Comparison of ENCODE assay signal across 20 cellular contexts in the genomic region with DNA sequence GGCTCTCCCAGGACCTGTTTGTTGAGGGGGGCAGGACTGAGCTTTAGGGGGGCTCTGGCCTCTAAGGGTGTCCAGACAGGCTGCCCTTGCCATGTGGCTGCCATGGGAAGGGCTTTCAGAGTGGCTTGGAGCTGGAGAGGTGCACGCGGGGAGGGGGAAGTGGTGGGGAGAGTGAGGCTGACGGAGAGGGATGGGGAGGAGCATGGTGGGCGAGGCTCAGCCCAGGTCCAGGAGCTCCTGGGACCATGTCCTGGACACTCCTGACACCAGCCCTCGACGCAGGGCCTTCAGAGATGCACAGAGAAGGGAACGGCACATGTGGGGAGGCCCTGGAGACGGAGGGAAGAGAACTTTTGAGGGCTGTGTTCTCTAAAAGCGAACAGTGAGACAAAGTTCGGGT. TPM values are rescaled to one million over a fixed set of nuclear protein-coding genes. Genes with fewer than 3 reads are reported as not detected.
A peak's percentile ranks its signal among the peaks of the same experiment; 100 is the strongest.
DNase-seq lines count a peak whose midpoint lies in the region; ATAC-seq and TF ChIP-seq lines count a peak whose summit lies in the region.
"Had no signal": no experiment of that assay in that cellular context is flagged by ENCODE, and none has a peak within 500 bp of the region (broad histone marks: within the 10 kb centered on the region; RNA-seq: fewer than 3 reads in every experiment).

No MANE protein-coding gene starts in this region.

- peaks cover 42% of the 10 kb centered on the region for H3K4me1 Mint-ChIP-seq in activated CD8-positive, alpha-beta T cell treated with anti-CD3 and anti-CD28 coated beads, Interleukin-2, amount 10 ng/mL, durations not matched to agents 7 days and 5 days (ENCODE audit: low read depth)
- H3K4me1 Mint-ChIP-seq in activated CD8-positive, alpha-beta T cell treated with anti-CD3 and anti-CD28 coated beads for 36 hours (ENCODE audit: low read depth), result peaks cover 47% of the 10 kb centered on the region
- peaks cover 10 to 65% (median 52%) of the 10 kb centered on the region in 7 donors for H3K4me1 Mint-ChIP-seq in naive thymus-derived CD4-positive, alpha-beta T cell

- H3K4me1 ChIP-seq in ascending aorta (peaks cover 31 to 54% of the 10 kb centered on the region in 2 donors), upper lobe of right lung (peaks cover 60% of the 10 kb centered on the region)
- peaks cover 35 to 61% of the 10 kb centered on the region in 2 donors for H3K4me1 ChIP-seq in naive thymus-derived CD4-positive, alpha-beta T cell (ENCODE audit: control insufficient read depth in 2 of 2, insufficient read depth in 2 of 2, low read length in 2 of 2)

- peak overlapping the region; percentile 26 for H3K27ac Mint-ChIP-seq in activated CD8-positive, alpha-beta T cell treated with anti-CD3 and anti-CD28 coated beads, Interleukin-2, amount 10 ng/mL, durations not matched to agents 7 days and 5 days
- no peak overlapping the region for H3K27ac Mint-ChIP-seq in activated CD8-positive, alpha-beta T cell treated with anti-CD3 and anti-CD28 coated beads for 36 hours
- peak overlapping the region in 7 of 9 donors; percentile 52 to 98 (median 95) for H3K27ac Mint-ChIP-seq in naive thymus-derived CD4-positive, alpha-beta T cell
- H3K27ac Mint-ChIP-seq: endodermal cell had no signal

- TF ChIP-seq CTCF in activated CD8-positive, alpha-beta T cell treated with anti-CD3 and anti-CD28 coated beads for 36 hours (IDR thresholded peaks at IDR 0.05), result no peak
- TF ChIP-seq CTCF in ascending aorta (IDR thresholded peaks at IDR 0.05) (no peak), upper lobe of right lung (IDR thresholded peaks at IDR 0.05) (no peak)

- H3K4me3 ChIP-seq in ascending aorta (no peak overlapping the region), upper lobe of right lung (peak overlapping the region; percentile 8)
- H3K4me3 ChIP-seq in naive thymus-derived CD4-positive, alpha-beta T cell (ENCODE audit: low read length), result no peak overlapping the region
- H3K4me3 ChIP-seq: mucosa of descending colon had no signal

- intact Hi-C loops in activated CD8-positive, alpha-beta T cell treated with anti-CD3 and anti-CD28 coated beads for 36 hours (cut with micrococcal nuclease), result no loop called here
- intact Hi-C loops in ascending aorta (cut with DNase I), result no loop called here
- intact Hi-C loops in naive thymus-derived CD4-positive, alpha-beta T cell (cut with micrococcal nuclease), result loop anchor here in 1 of 2 donors (1.0 to 2.0 kb wide), 2 partner anchors 8 to 29 kb away; no protein-coding TSS in a partner anchor
- intact Hi-C loops in upper lobe of right lung (cut with DNase I), result no loop called here

- no peak overlapping the region for H3K4me3 Mint-ChIP-seq in activated CD8-positive, alpha-beta T cell treated with anti-CD3 and anti-CD28 coated beads, Interleukin-2, amount 10 ng/mL, durations not matched to agents 7 days and 5 days
- no peak overlapping the region for H3K4me3 Mint-ChIP-seq in activated CD8-positive, alpha-beta T cell treated with anti-CD3 and anti-CD28 coated beads for 36 hours
- H3K4me3 Mint-ChIP-seq in naive thymus-derived CD4-positive, alpha-beta T cell, result peak overlapping the region in 8 of 10 donors; percentile 32 to 86 (median 55)
- H3K4me3 Mint-ChIP-seq: endodermal cell had no signal

- DNase-seq in activated CD8-positive, alpha-beta T cell treated with anti-CD3 and anti-CD28 coated beads, Interleukin-2, amount 10 ng/mL, durations not matched to agents 7 days and 5 days, result no peak
- DNase-seq in activated CD8-positive, alpha-beta T cell treated with anti-CD3 and anti-CD28 coated beads for 36 hours, result no peak
- DNase-seq in ascending aorta (ENCODE audit: low spot score in 2 of 2) (no peak), upper lobe of right lung (no peak), DMS79 (lab: John Stamatoyannopoulos, UW) (no peak)
- no peak for DNase-seq in naive thymus-derived CD4-positive, alpha-beta T cell
- no peak for DNase-seq in effector CD8-positive, alpha-beta T cell (lab: John Stamatoyannopoulos, UW)
- DNase-seq: endodermal cell; NCI-H1694; NK-92 treated with Interleukin-12 subunit alpha and Interleukin-12 subunit beta, amount 100 ng/mL, for 24 hours; nucleus accumbens; RPMI8226; stimulated activated CD4-positive, alpha-beta T cell treated with anti-CD3 and anti-CD28 coated beads, Interleukin-2, amount 100 ng/mL, for 48 hours had no signal

- ATAC-seq in activated CD8-positive, alpha-beta T cell treated with anti-CD3 and anti-CD28 coated beads, Interleukin-2, amount 10 ng/mL, durations not matched to agents 7 days and 5 days, result no peak
- no peak for ATAC-seq in activated CD8-positive, alpha-beta T cell treated with anti-CD3 and anti-CD28 coated beads for 36 hours
- ATAC-seq in naive thymus-derived CD4-positive, alpha-beta T cell, result no peak
- ATAC-seq in upper lobe of right lung, result no peak
- ATAC-seq in GM21423 (IDR thresholded peaks at IDR 0.05; ENCODE audit: unreplicated experiment), result no peak
- ATAC-seq: sciatic nerve had no signal

- no peaks in the 10 kb centered on the region for H3K9me3 Mint-ChIP-seq in activated CD8-positive, alpha-beta T cell treated with anti-CD3 and anti-CD28 coated beads, Interleukin-2, amount 10 ng/mL, durations not matched to agents 7 days and 5 days (ENCODE audit: insufficient read depth)
- no peaks in the 10 kb centered on the region for H3K9me3 Mint-ChIP-seq in activated CD8-positive, alpha-beta T cell treated with anti-CD3 and anti-CD28 coated beads for 36 hours
- no peaks in the 10 kb centered on the region for H3K9me3 Mint-ChIP-seq in naive thymus-derived CD4-positive, alpha-beta T cell
- H3K9me3 Mint-ChIP-seq: endodermal cell had no signal

- no peaks in the 10 kb centered on the region for H3K27me3 Mint-ChIP-seq in activated CD8-positive, alpha-beta T cell treated with anti-CD3 and anti-CD28 coated beads, Interleukin-2, amount 10 ng/mL, durations not matched to agents 7 days and 5 days (ENCODE audit: low read depth)
- no peaks in the 10 kb centered on the region for H3K27me3 Mint-ChIP-seq in activated CD8-positive, alpha-beta T cell treated with anti-CD3 and anti-CD28 coated beads for 36 hours
- no peaks in the 10 kb centered on the region for H3K27me3 Mint-ChIP-seq in naive thymus-derived CD4-positive, alpha-beta T cell

- POLR2A ChIA-PET in activated CD8-positive, alpha-beta T cell treated with anti-CD3 and anti-CD28 coated beads, Interleukin-2, amount 10 ng/mL, durations not matched to agents 7 days and 5 days (lab: Charles Lee), result interaction anchor here (0.5 kb wide), 1 partner anchor 829 kb away, joined by 3 read pairs; no protein-coding TSS in a partner anchor
- POLR2A ChIA-PET in activated CD8-positive, alpha-beta T cell treated with anti-CD3 and anti-CD28 coated beads for 36 hours (lab: Charles Lee), result interaction anchor here (0.8 to 1.5 kb wide), 4 partner anchors 8 to 101 kb away, joined by 3 to 4 read pairs (median 4); no protein-coding TSS in a partner anchor
- POLR2A ChIA-PET in naive thymus-derived CD4-positive, alpha-beta T cell (lab: Charles Lee), result interaction anchor here (0.7 to 2.9 kb wide), 3 partner anchors 29 to 141 kb away, joined by 3 to 11 read pairs (median 3); no protein-coding TSS in a partner anchor

- H3K9me3 ChIP-seq in ascending aorta (no peaks in the 10 kb centered on the region), upper lobe of right lung (no peaks in the 10 kb centered on the region)
- H3K9me3 ChIP-seq in naive thymus-derived CD4-positive, alpha-beta T cell (ENCODE audit: control insufficient read depth in 2 of 3, low read length in 3 of 3), result no peaks in the 10 kb centered on the region
- H3K9me3 ChIP-seq: mucosa of descending colon had no signal

- H3K27me3 ChIP-seq in ascending aorta (no peaks in the 10 kb centered on the region), upper lobe of right lung (no peaks in the 10 kb centered on the region)
- no peaks in the 10 kb centered on the region for H3K27me3 ChIP-seq in naive thymus-derived CD4-positive, alpha-beta T cell (ENCODE audit: control insufficient read depth in 2 of 2, insufficient read depth in 2 of 2, low read length in 2 of 2)

- H3K36me3 ChIP-seq in ascending aorta, result no peaks in the 10 kb centered on the region
- no peaks in the 10 kb centered on the region for H3K36me3 ChIP-seq in naive thymus-derived CD4-positive, alpha-beta T cell (ENCODE audit: control insufficient read depth in 2 of 3, insufficient read depth in 3 of 3, low read length in 3 of 3)
- H3K36me3 ChIP-seq in upper lobe of right lung, result no peaks in the 10 kb centered on the region

- no peaks in the 10 kb centered on the region for H3K36me3 Mint-ChIP-seq in activated CD8-positive, alpha-beta T cell treated with anti-CD3 and anti-CD28 coated beads, Interleukin-2, amount 10 ng/mL, durations not matched to agents 7 days and 5 days (ENCODE audit: low read depth)
- H3K36me3 Mint-ChIP-seq in activated CD8-positive, alpha-beta T cell treated with anti-CD3 and anti-CD28 coated beads for 36 hours (ENCODE audit: low read depth), result no peaks in the 10 kb centered on the region
- H3K36me3 Mint-ChIP-seq in naive thymus-derived CD4-positive, alpha-beta T cell, result no peaks in the 10 kb centered on the region

- CTCF ChIA-PET in activated CD8-positive, alpha-beta T cell treated with anti-CD3 and anti-CD28 coated beads, Interleukin-2, amount 10 ng/mL, durations not matched to agents 7 days and 5 days (lab: Charles Lee), result interaction anchor here (0.7 to 2.5 kb wide), 14 partner anchors 9 to 121 kb away, joined by 3 to 20 read pairs (median 5); partner anchors contain the start of gene HINT2
- CTCF ChIA-PET in activated CD8-positive, alpha-beta T cell treated with anti-CD3 and anti-CD28 coated beads for 36 hours (lab: Charles Lee), result interaction anchor here (0.6 to 4.5 kb wide), 21 partner anchors 8 to 122 kb away, joined by 3 to 29 read pairs (median 5); partner anchors contain the start of gene HINT2
- CTCF ChIA-PET in naive thymus-derived CD4-positive, alpha-beta T cell (lab: Charles Lee), result interaction anchor here (0.6 to 4.9 kb wide), 8 partner anchors 8 to 159 kb away, joined by 3 to 26 read pairs (median 4); no protein-coding TSS in a partner anchor

- peak overlapping the region; percentile 84 to 98 for H3K27ac ChIP-seq in ascending aorta
- H3K27ac ChIP-seq in naive thymus-derived CD4-positive, alpha-beta T cell (ENCODE audit: low read depth, low read length), result peak overlapping the region; percentile 24
- peak overlapping the region; percentile 97 for H3K27ac ChIP-seq in upper lobe of right lung

RNA-seq across cellular contexts. Expression of gene SPAAR, which starts 2.4 kb away (rescaled TPM):
- total RNA-seq in activated CD8-positive, alpha-beta T cell treated with anti-CD3 and anti-CD28 coated beads, Interleukin-2, amount 10 ng/mL, durations not matched to agents 7 days and 5 days, result not detected
- total RNA-seq in activated CD8-positive, alpha-beta T cell treated with anti-CD3 and anti-CD28 coated beads for 36 hours, result not detected
- total RNA-seq in ascending aorta (4.0 TPM), upper lobe of right lung (13.5 TPM)
- total RNA-seq in naive thymus-derived CD4-positive, alpha-beta T cell, result not detected
- polyA plus RNA-seq in naive thymus-derived CD4-positive, alpha-beta T cell, result not detected

RNA-seq across cellular contexts. Expression of gene HRCT1, which starts 5.7 kb away (rescaled TPM):
- total RNA-seq in activated CD8-positive, alpha-beta T cell treated with anti-CD3 and anti-CD28 coated beads, Interleukin-2, amount 10 ng/mL, durations not matched to agents 7 days and 5 days, result not detected
- total RNA-seq in activated CD8-positive, alpha-beta T cell treated with anti-CD3 and anti-CD28 coated beads for 36 hours, result not detected
- 32.7 TPM for total RNA-seq in ascending aorta
- total RNA-seq in naive thymus-derived CD4-positive, alpha-beta T cell, result not detected
- polyA plus RNA-seq in naive thymus-derived CD4-positive, alpha-beta T cell, result not detected
- total RNA-seq in upper lobe of right lung, result 10.8 TPM
- total RNA-seq: A172, endodermal cell, temporal lobe had no signal

RNA-seq across cellular contexts. Expression of gene OR13J1, which starts 41.5 kb away (rescaled TPM):
- not detected for total RNA-seq in activated CD8-positive, alpha-beta T cell treated with anti-CD3 and anti-CD28 coated beads, Interleukin-2, amount 10 ng/mL, durations not matched to agents 7 days and 5 days
- total RNA-seq in activated CD8-positive, alpha-beta T cell treated with anti-CD3 and anti-CD28 coated beads for 36 hours, result not detected
- not detected for total RNA-seq in ascending aorta
- not detected for total RNA-seq in naive thymus-derived CD4-positive, alpha-beta T cell
- polyA plus RNA-seq in naive thymus-derived CD4-positive, alpha-beta T cell, result not detected
- not detected for total RNA-seq in upper lobe of right lung
- total RNA-seq: A172, chondrocyte, endodermal cell, HT1080, mucosa of descending colon, sciatic nerve, temporal lobe had no signal

RNA-seq across cellular contexts. Expression of gene OR2S2, which starts 46.3 kb away (rescaled TPM):
- not detected for total RNA-seq in activated CD8-positive, alpha-beta T cell treated with anti-CD3 and anti-CD28 coated beads, Interleukin-2, amount 10 ng/mL, durations not matched to agents 7 days and 5 days
- total RNA-seq in activated CD8-positive, alpha-beta T cell treated with anti-CD3 and anti-CD28 coated beads for 36 hours, result not detected
- not detected for total RNA-seq in ascending aorta
- total RNA-seq in naive thymus-derived CD4-positive, alpha-beta T cell, result not detected
- polyA plus RNA-seq in naive thymus-derived CD4-positive, alpha-beta T cell, result not detected
- not detected for total RNA-seq in upper lobe of right lung
- total RNA-seq: A172, chondrocyte, endodermal cell, mucosa of descending colon, sciatic nerve, temporal lobe had no signal

Comparison
In these comparisons a context has a peak if more than half of its experiments do, and no peak if none do; other contexts are left out.
1. H3K4me3 Mint-ChIP-seq: peak in naive thymus-derived CD4-positive, alpha-beta T cell (8 of 10); none in activated CD8-positive, alpha-beta T cell treated with anti-CD3 and anti-CD28 coated beads, Interleukin-2, amount 10 ng/mL, durations not matched to agents 7 days and 5 days (single experiment) and activated CD8-positive, alpha-beta T cell treated with anti-CD3 and anti-CD28 coated beads for 36 hours (single experiment).
2. H3K27ac ChIP-seq: peak in every context shown above with its lines; median percentile 97 in upper lobe of right lung; 91 in ascending aorta; 24 in naive thymus-derived CD4-positive, alpha-beta T cell.
3. RNA of gene HRCT1, which starts 5.7 kb away (total RNA-seq): 32.7 TPM in ascending aorta (single experiment) and 10.8 TPM in upper lobe of right lung (single experiment); not detected in activated CD8-positive, alpha-beta T cell treated with anti-CD3 and anti-CD28 coated beads, Interleukin-2, amount 10 ng/mL, durations not matched to agents 7 days and 5 days, not detected in activated CD8-positive, alpha-beta T cell treated with anti-CD3 and anti-CD28 coated beads for 36 hours and not detected in naive thymus-derived CD4-positive, alpha-beta T cell; every median in the first group is over 10 times any median in the second.